Comparison of ENCODE assay signal across 29 cellular contexts in genomic region chr16:52568495-52568894, GRCh38. TPM values are rescaled to one million over a fixed set of nuclear protein-coding genes. Genes with fewer than 3 reads are reported as not detected.
"Had no signal": no experiment of that assay in that cellular context is flagged by ENCODE, and none has a peak within 500 bp of the region (broad histone marks: within the 10 kb centered on the region; RNA-seq: fewer than 3 reads in every experiment).

No MANE protein-coding gene starts in this region.

- H3K27me3 Mint-ChIP-seq: stimulated activated memory B cell treated with anti-CD40 and anti-IgM and Interleukin-4, amounts not matched to agents 10 μg/mL and 1 μg/mL and 100 μg/mL, for 72 hours; stimulated activated naive CD8-positive, alpha-beta T cell treated with anti-CD3 and anti-CD28 coated beads, Interleukin-15, amount 100 ng/mL, for 72 hours; stimulated activated naive CD8-positive, alpha-beta T cell treated with anti-CD3 and anti-CD28 coated beads, Interleukin-15, Interleukin-2, amounts not matched to agents 100 ng/mL and 50 ng/mL, for 24 hours had no signal

- H3K9me3 ChIP-seq: stomach, suprapubic skin, testis, thoracic aorta, thyroid gland, tibial artery, transverse colon, upper lobe of left lung, upper lobe of right lung, uterus, vagina had no signal

- FAIRE-seq: urothelium cell line had no signal

- H3K4me1 Mint-ChIP-seq: stimulated activated effector memory CD8-positive, alpha-beta T cell treated with anti-CD3 and anti-CD28 coated beads, Interleukin-12 subunit alpha, Interleukin-12 subunit beta, amount 100 ng/mL, for 72 hours; stimulated activated memory B cell treated with anti-CD40 and anti-IgM and Interleukin-4, amounts not matched to agents 10 μg/mL and 1 μg/mL and 100 μg/mL, for 72 hours; stimulated activated naive B cell treated with anti-CD40 and anti-IgM and Interleukin-4, amounts not matched to agents 10 μg/mL and 1 μg/mL and 100 μg/mL, for 72 hours; stimulated activated naive CD8-positive, alpha-beta T cell treated with anti-CD3 and anti-CD28 coated beads, Interleukin-15, amount 100 ng/mL, for 72 hours had no signal

- H3K4me1 ChIP-seq: suprapubic skin, testis, thyroid gland, tibial artery, tibial nerve, upper lobe of right lung, uterus, vagina had no signal

- H3K27ac Mint-ChIP-seq: stimulated activated effector memory CD8-positive, alpha-beta T cell treated with anti-CD3 and anti-CD28 coated beads, Interleukin-12 subunit alpha, Interleukin-12 subunit beta, amount 100 ng/mL, for 72 hours; stimulated activated memory B cell treated with anti-CD40 and anti-IgM and Interleukin-4, amounts not matched to agents 10 μg/mL and 1 μg/mL and 100 μg/mL, for 72 hours; stimulated activated naive B cell treated with anti-CD40 and anti-IgM and Interleukin-4, amounts not matched to agents 10 μg/mL and 1 μg/mL and 100 μg/mL, for 72 hours; stimulated activated naive CD8-positive, alpha-beta T cell treated with anti-CD3 and anti-CD28 coated beads, Interleukin-15, amount 100 ng/mL, for 72 hours; stimulated activated naive CD8-positive, alpha-beta T cell treated with anti-CD3 and anti-CD28 coated beads, Interleukin-15, Interleukin-2, amounts not matched to agents 100 ng/mL and 50 ng/mL, for 24 hours; type B pancreatic cell had no signal

- H3K27ac ChIP-seq: suprapubic skin, testis, thoracic aorta, thyroid gland, tibial artery, tibial nerve, transverse colon, upper lobe of left lung, upper lobe of right lung, uterus, vagina had no signal

- H3K4me3 ChIP-seq: stomach, suprapubic skin, testis, thoracic aorta, thyroid gland, tibial artery, tibial nerve, transverse colon, upper lobe of left lung, upper lobe of right lung, uterus, vagina had no signal

- DNase-seq: stimulated activated CD4-positive, alpha-beta T cell treated with anti-CD3 and anti-CD28 coated beads, Interleukin-2, amount 100 ng/mL, for 48 hours; stimulated activated CD4-positive, alpha-beta T cell treated with anti-CD3 and anti-CD28 coated beads, Interleukin-4, amount 100 ng/mL, for 1 hour; stimulated activated CD4-positive, alpha-beta T cell treated with anti-CD3 and anti-CD28 coated beads, Interleukin-4, amount 100 ng/mL, for 24 hours; stimulated activated CD4-positive, alpha-beta T cell treated with anti-CD3 and anti-CD28 coated beads, Interleukin-4, amount 100 ng/mL, for 4 hours; stimulated activated CD8-positive, alpha-beta memory T cell treated with anti-CD3 and anti-CD28 coated beads, Interleukin-4, amount 100 ng/mL, for 48 hours; stimulated activated naive B cell treated with anti-CD40 and anti-IgM and Interleukin-4, amounts not matched to agents 10 μg/mL and 1 μg/mL and 100 μg/mL, for 72 hours; stimulated activated naive CD4-positive, alpha-beta T cell; stimulated activated naive CD4-positive, alpha-beta T cell treated with Interleukin-2 at 50 U/mL for 16 hours; stimulated activated naive CD8-positive, alpha-beta T cell treated with anti-CD3 and anti-CD28 coated beads, Interleukin-15, amount 100 ng/mL, for 72 hours; stimulated activated naive CD8-positive, alpha-beta T cell treated with anti-CD3 and anti-CD28 coated beads, Interleukin-15, Interleukin-2, amounts not matched to agents 100 U/mL and 50 U/mL, for 24 hours; stomach; substantia nigra; testis; thyroid gland; tibial artery; transverse colon; trophoblast cell; upper lobe of left lung; upper lobe of right lung; uterus had no signal

- H3K4me3 Mint-ChIP-seq: stimulated activated effector memory CD8-positive, alpha-beta T cell treated with anti-CD3 and anti-CD28 coated beads, Interleukin-12 subunit alpha, Interleukin-12 subunit beta, amount 100 ng/mL, for 72 hours; stimulated activated memory B cell treated with anti-CD40 and anti-IgM and Interleukin-4, amounts not matched to agents 10 μg/mL and 1 μg/mL and 100 μg/mL, for 72 hours; stimulated activated naive B cell treated with anti-CD40 and anti-IgM and Interleukin-4, amounts not matched to agents 10 μg/mL and 1 μg/mL and 100 μg/mL, for 72 hours; stimulated activated naive CD8-positive, alpha-beta T cell treated with anti-CD3 and anti-CD28 coated beads, Interleukin-15, amount 100 ng/mL, for 72 hours; stimulated activated naive CD8-positive, alpha-beta T cell treated with anti-CD3 and anti-CD28 coated beads, Interleukin-15, Interleukin-2, amounts not matched to agents 100 ng/mL and 50 ng/mL, for 24 hours; type B pancreatic cell had no signal

- H3K36me3 ChIP-seq: stomach, suprapubic skin, thoracic aorta, thyroid gland, tibial artery, tibial nerve, transverse colon, upper lobe of left lung, upper lobe of right lung, uterus, vagina had no signal

- H3K27me3 ChIP-seq: stomach, suprapubic skin, testis, thyroid gland, tibial artery, tibial nerve, transverse colon, upper lobe of left lung, upper lobe of right lung, uterus, vagina had no signal

- ATAC-seq: stimulated activated effector memory CD8-positive, alpha-beta T cell treated with anti-CD3 and anti-CD28 coated beads, Interleukin-12 subunit alpha, Interleukin-12 subunit beta, amount 100 ng/mL, for 72 hours; stimulated activated memory B cell treated with anti-CD40 and anti-IgM and Interleukin-4, amounts not matched to agents 10 μg/mL and 1 μg/mL and 100 μg/mL, for 72 hours; stimulated activated naive B cell treated with anti-CD40 and anti-IgM and Interleukin-4, amounts not matched to agents 10 μg/mL and 1 μg/mL and 100 μg/mL, for 72 hours; stimulated activated naive CD8-positive, alpha-beta T cell treated with anti-CD3 and anti-CD28 coated beads, Interleukin-15, amount 100 ng/mL, for 72 hours; stimulated activated naive CD8-positive, alpha-beta T cell treated with anti-CD3 and anti-CD28 coated beads, Interleukin-15, Interleukin-2, amounts not matched to agents 100 U/mL and 50 U/mL, for 24 hours; upper lobe of right lung had no signal

- H3K36me3 Mint-ChIP-seq: stimulated activated effector memory CD8-positive, alpha-beta T cell treated with anti-CD3 and anti-CD28 coated beads, Interleukin-12 subunit alpha, Interleukin-12 subunit beta, amount 100 ng/mL, for 72 hours; stimulated activated memory B cell treated with anti-CD40 and anti-IgM and Interleukin-4, amounts not matched to agents 10 μg/mL and 1 μg/mL and 100 μg/mL, for 72 hours; stimulated activated naive B cell treated with anti-CD40 and anti-IgM and Interleukin-4, amounts not matched to agents 10 μg/mL and 1 μg/mL and 100 μg/mL, for 72 hours; type B pancreatic cell had no signal

RNA-seq across cellular contexts. Expression of gene TOX3, which starts 21.6 kb away (rescaled TPM):
- total RNA-seq: thoracic aorta, thyroid gland had no signal
